In genomic region chr6:13917141-13917540, GRCh38 we compare ENCODE assay signal across 19 cellular contexts. TPM values are rescaled to one million over a fixed set of nuclear protein-coding genes. Genes with fewer than 3 reads are reported as not detected.
DNase-seq lines count a peak whose midpoint lies in the region; ATAC-seq, FAIRE-seq and TF ChIP-seq lines count a peak whose summit lies in the region.
"Had no signal": no experiment of that assay in that cellular context is flagged by ENCODE, and none has a peak within 500 bp of the region (broad histone marks: within the 10 kb centered on the region; RNA-seq: fewer than 3 reads in every experiment).

No MANE protein-coding gene starts in this region.

- H3K9me3 ChIP-seq in K562 (replicated peaks; ENCODE audit: control insufficient read depth, insufficient read depth, low read depth, low read length): no peaks in the 10 kb centered on the region
- H3K9me3 ChIP-seq in hepatocyte (ENCODE audit: low read depth): no peaks in the 10 kb centered on the region
- H3K9me3 ChIP-seq: MG63 had no signal

- CTCF ChIA-PET in K562 (lab: Yijun Ruan, JAX; ENCODE audit: low intra/inter-chr PET ratio): no interaction called here

- TF ChIP-seq RAD21 in K562 (CRISPR knock-in tag; conservative IDR thresholded peaks at IDR 0.05 in 1 of 2, IDR thresholded peaks at IDR 0.05 in 1 of 2): no peak

- H3K36me3 ChIP-seq in K562 (ENCODE audit: control insufficient read depth, insufficient read depth, low read length): no peaks in the 10 kb centered on the region
- no peaks in the 10 kb centered on the region for H3K36me3 ChIP-seq in hepatocyte (replicated peaks; ENCODE audit: insufficient read depth, low read depth)
- H3K36me3 ChIP-seq: MG63 had no signal

- no peak overlapping the region for H3K9ac ChIP-seq in K562 (ENCODE audit: insufficient read depth in 1 of 2, low read depth in 2 of 2, low read length in 2 of 2)

- H3K4me3 ChIP-seq in K562 (no peak overlapping the region), hepatocyte (no peak overlapping the region)
- H3K4me3 ChIP-seq: GM23338, MG63 had no signal

- H3K27me3 ChIP-seq in K562 (ENCODE audit: control insufficient read depth in 2 of 2, insufficient read depth in 2 of 2, low read length in 2 of 2) (no peaks in the 10 kb centered on the region), hepatocyte (no peaks in the 10 kb centered on the region)

- peak; percentile 25 for DNase-seq in EH (ENCODE audit: low read depth)
- DNase-seq in K562 (ENCODE audit: extremely low read depth in 1 of 4, low spot score in 3 of 4): no peak
- DNase-seq in hepatocyte (ENCODE audit: low spot score): no peak
- DNase-seq in smooth muscle cell of the brain vasculature (ENCODE audit: low read depth, low spot score): peak; percentile 9
- DNase-seq in GM13976 (ENCODE audit: low spot score): no peak
- DNase-seq in NCI-H1092 treated with DMSO at 0.1 percent for 48 hours (lab: John Stamatoyannopoulos, UW): no peak
- DNase-seq: CD4-positive, alpha-beta T cell; Karpas-422; MG63; NCI-H1092; NCI-H2081; NCI-H524; RPMI8226; SIG-M5 had no signal

- TF ChIP-seq CTCF in K562 (IDR thresholded peaks at IDR 0.05 in 2 of 3, conservative IDR thresholded peaks at IDR 0.05 in 1 of 3; ENCODE audit: insufficient read depth in 2 of 3, low read depth in 1 of 3, low read length in 3 of 3) (no peak), hepatocyte (IDR thresholded peaks at IDR 0.05; ENCODE audit: poor library complexity) (no peak), GM13976 (IDR thresholded peaks at IDR 0.05; ENCODE audit: borderline replicate concordance, control extremely low read depth, extremely low read depth, insufficient read depth, missing control alignments) (no peak)

- TF ChIP-seq POLR2A in K562 (conservative IDR thresholded peaks at IDR 0.05): no peak

- H3K4me2 ChIP-seq in K562 (ENCODE audit: insufficient read depth, low read length) (no peak overlapping the region), hepatocyte (no peak overlapping the region)
- H3K4me2 ChIP-seq: GM23338 had no signal

- no peak overlapping the region for H3K27ac ChIP-seq in K562 (ENCODE audit: extremely low read depth, low read depth, low read length)
- peak overlapping the region; percentile 64 for H3K27ac ChIP-seq in hepatocyte

- no peak for FAIRE-seq in K562 (lab: Jason Lieb, UNC)
- FAIRE-seq: GM12891, GM18507, HTR-8/SVneo had no signal

- H2AFZ ChIP-seq in K562 (ENCODE audit: low read depth, low read length): peak overlapping the region; percentile 3; the same call in 1 of the 2 replicates
- no peak overlapping the region for H2AFZ ChIP-seq in hepatocyte
- H2AFZ ChIP-seq: GM23338 had no signal

- no TSS peak for BruUV-seq in K562 (replicated peaks; lab: Mats Ljungman, UMichigan)

- H3K4me1 ChIP-seq in K562 (replicated peaks in 1 of 2; ENCODE audit: control insufficient read depth in 2 of 2, insufficient read depth in 2 of 2, low read length in 2 of 2) (peaks cover 21 to 75% of the 10 kb centered on the region in 2 experiments), hepatocyte (ENCODE audit: insufficient read depth) (peaks cover 11% of the 10 kb centered on the region)

- no peak for ATAC-seq in K562
- no peak for ATAC-seq in SK-N-SH treated with all-trans-retinoic acid at 6 μM for 48 hours
- ATAC-seq: GM23338 had no signal

- intact Hi-C loops in K562 (cut with micrococcal nuclease): no loop called here

- in situ Hi-C loops in K562 (cut with MboI) (no loop called here), GM13976 (cut with MboI; ENCODE audit: low sequenced_read_pairs, unreplicated experiment) (loop anchor here (10.0 kb wide), 1 partner anchor 138 kb away; no protein-coding TSS in a partner anchor)

- H3K79me2 ChIP-seq in K562 (ENCODE audit: control insufficient read depth, insufficient read depth, low read length): no peaks in the 10 kb centered on the region
- no peaks in the 10 kb centered on the region for H3K79me2 ChIP-seq in hepatocyte

- POLR2A ChIA-PET in K562 (lab: Yijun Ruan, JAX): interaction anchor here (0.6 to 1.1 kb wide), 2 partner anchors 7 to 122 kb away, joined by 3 read pairs; partner anchors contain the start of gene RNF182

- H4K20me1 ChIP-seq in K562 (replicated peaks; ENCODE audit: control insufficient read depth, insufficient read depth, low read length) (no peaks in the 10 kb centered on the region), hepatocyte (ENCODE audit: insufficient read depth, poor library complexity, severe bottlenecking) (no peaks in the 10 kb centered on the region)

- no peaks in the 10 kb centered on the region for H3K9me1 ChIP-seq in K562 (ENCODE audit: control insufficient read depth, insufficient read depth, low read length)

- 45% methylated on average over 1 of the region's 1 CpG for WGBS in K562 (ENCODE audit: insufficient coverage, low coverage, missing lambda C conversion rate)
- WGBS in hepatocyte (ENCODE audit: low lambda C conversion rate, missing lambda C conversion rate): 40% methylated on average over 1 of the region's 1 CpG

- H3K9me2 ChIP-seq in hepatocyte (replicated peaks; ENCODE audit: insufficient read depth): no peaks in the 10 kb centered on the region

- no peak for TF ChIP-seq EP300 in K562 (IDR thresholded peaks at IDR 0.05; ENCODE audit: low read length)

TF ChIP-seq in K562, 482 proteins besides CTCF, POLR2A, EP300 and RAD21 (continues in another document):
- TF ChIP-seq ARID2 (IDR thresholded peaks at IDR 0.05): no peak
- TF ChIP-seq ARNT (IDR thresholded peaks at IDR 0.05): no peak
- TF ChIP-seq RBM17 (IDR thresholded peaks at IDR 0.05; ENCODE audit: borderline replicate concordance, low read depth, low read length): no peak
- TF ChIP-seq STAG1 (CRISPR knock-in tag; IDR thresholded peaks at IDR 0.05; ENCODE audit: borderline replicate concordance): no peak
- no peak for TF ChIP-seq NFE2 (IDR thresholded peaks at IDR 0.05; ENCODE audit: low read depth)
- no peak for TF ChIP-seq CCAR2 (IDR thresholded peaks at IDR 0.05; ENCODE audit: low read depth, low read length)
- no peak for TF ChIP-seq POLR2AphosphoS2 (IDR thresholded peaks at IDR 0.05; ENCODE audit: low read length)
- TF ChIP-seq STAT5A (IDR thresholded peaks at IDR 0.05; ENCODE audit: borderline replicate concordance, low read length): no peak
- no peak for TF ChIP-seq NEUROD1 (IDR thresholded peaks at IDR 0.05; ENCODE audit: borderline replicate concordance, low read depth, low read length, partially characterized antibody)
- TF ChIP-seq ZNF347 (CRISPR knock-in tag; IDR thresholded peaks at IDR 0.05; ENCODE audit: low read depth): no peak
- TF ChIP-seq FOSL1 (tag; conservative IDR thresholded peaks at IDR 0.05): no peak
- TF ChIP-seq TOE1 (IDR thresholded peaks at IDR 0.05; ENCODE audit: borderline replicate concordance): no peak
- TF ChIP-seq TOE1 (CRISPR knock-in tag; IDR thresholded peaks at IDR 0.05; ENCODE audit: borderline replicate concordance, low read depth): no peak
- no peak for TF ChIP-seq YY1 (IDR thresholded peaks at IDR 0.05; ENCODE audit: borderline replicate concordance in 1 of 3, control insufficient read depth in 1 of 3, extremely low read depth in 1 of 3, insufficient read depth in 3 of 3, insufficient read length in 1 of 3, insufficient replicate concordance in 2 of 3, low read depth in 1 of 3, low read length in 2 of 3)
- TF ChIP-seq TGIF2 (CRISPR knock-in tag; IDR thresholded peaks at IDR 0.05): no peak

TF ChIP-seq in SK-N-SH treated with all-trans-retinoic acid at 6 μM for 48 hours, 23 proteins besides CTCF, POLR2A, EP300 and RAD21:
- TF ChIP-seq ESRRG (CRISPR knock-in tag; IDR thresholded peaks at IDR 0.05): no peak
- TF ChIP-seq ZC3H10 (CRISPR knock-in tag; IDR thresholded peaks at IDR 0.05): no peak
- TF ChIP-seq ARNTL (CRISPR knock-in tag; IDR thresholded peaks at IDR 0.05; ENCODE audit: borderline replicate concordance, low read depth): no peak
- TF ChIP-seq SNAI2 (CRISPR knock-in tag; IDR thresholded peaks at IDR 0.05): no peak

RNA-seq across cellular contexts. Expression of gene RNF182, which starts 7.6 kb away (rescaled TPM):
- 15.1 and 19.5 TPM in 2 replicates for total RNA-seq in K562 (2011; cell fraction: chromatin; rRNA removed; ENCODE audit: low replicate concordance)
- 6.7 and 7.6 TPM in 2 replicates for total RNA-seq in K562 (2011; cell fraction: nucleolus; rRNA removed)
- total RNA-seq in K562 (2011; cell fraction: nucleoplasm; rRNA removed): 11.6 and 19.6 TPM in 2 replicates
- 13.4 and 15.2 TPM in 2 replicates for total RNA-seq in K562 (2014; rRNA removed)
- total RNA-seq in K562 (2014; rRNA removed; fragmentation: Illumina TruSeq; extraction: Trizol): 21.3 and 25.3 TPM in 2 replicates
- total RNA-seq in K562 (2015; rRNA removed; fragmentation: Illumina TruSeq; extraction: Trizol): 13.6 and 15.6 TPM in 2 replicates
- total RNA-seq in K562 (2021): 21.3 and 22.8 TPM in 2 replicates
- 19.7 and 25.2 TPM in 2 replicates for polyA plus RNA-seq in K562 (2011; rRNA removed)
- polyA plus RNA-seq in K562 (2011; cell fraction: cytosol; rRNA removed): 17.0 TPM in 2 replicates
- 22.7 and 25.9 TPM in 2 replicates for polyA plus RNA-seq in K562 (2011; cell fraction: nucleus; rRNA removed)
- 7.3 and 14.1 TPM in 2 replicates for polyA plus RNA-seq in K562 (2012)
- polyA plus RNA-seq in K562 (2014; fragmentation: Illumina TruSeq; extraction: Trizol): 21.9 and 22.0 TPM in 2 replicates
- 10 to 100 TPM; 15.7 to 17.5 TPM for polyA plus RNA-seq in K562 (2014; fragmentation: Nextera tagmentation; extraction: Ambion mirVana)
- polyA plus RNA-seq in K562 (2014; rRNA removed): 12.0 and 12.8 TPM in 2 replicates
- 26.5 and 26.7 TPM in 2 replicates for polyA minus RNA-seq in K562 (2011; rRNA and poly(A)+ RNA removed)
- polyA minus RNA-seq in K562 (2011; cell fraction: cytosol; rRNA and poly(A)+ RNA removed): 17.8 and 18.7 TPM in 2 replicates
- 9.0 and 13.9 TPM in 2 replicates for polyA minus RNA-seq in K562 (2011; cell fraction: nucleus; rRNA and poly(A)+ RNA removed)
- total RNA-seq in hepatocyte: 1.2 and 2.0 TPM in 2 replicates
- polyA plus RNA-seq in hepatocyte: 0.40 TPM in 1 of 2 replicates, not detected in the other

Comparison
In these comparisons a context has a peak if more than half of its experiments do, and no peak if none do; other contexts are left out.
1. DNase-seq: peak in EH (single experiment) and smooth muscle cell of the brain vasculature (single experiment); none in K562 (0 of 4), hepatocyte (single experiment), GM13976 (single experiment) and NCI-H1092 treated with DMSO at 0.1 percent for 48 hours (single experiment).